Comparison of ENCODE assay signal across 12 cellular contexts in genomic region chr2:202039278-202040100, GRCh38. TPM values are rescaled to one million over a fixed set of nuclear protein-coding genes. Genes with fewer than 3 reads are reported as not detected.
DNase-seq lines count a peak whose midpoint lies in the region; ATAC-seq, FAIRE-seq and TF ChIP-seq lines count a peak whose summit lies in the region.
"Had no signal": no experiment of that assay in that cellular context is flagged by ENCODE, and none has a peak within 500 bp of the region (broad histone marks: within the 10 kb centered on the region; RNA-seq: fewer than 3 reads in every experiment).

No MANE protein-coding gene starts in this region.

- H4K91ac ChIP-seq in mesenchymal stem cell (ENCODE audit: low read length), result no peak overlapping the region

- H3K9me3 Mint-ChIP-seq in CD4-positive, alpha-beta memory T cell, result no peaks in the 10 kb centered on the region

- H3K4me2 ChIP-seq in mesenchymal stem cell (ENCODE audit: low read length, poor library complexity, severe bottlenecking), result peak overlapping the region; percentile 51

- H2AFZ ChIP-seq in mesenchymal stem cell (ENCODE audit: low read depth, low read length), result no peak overlapping the region

- peak overlapping the region; percentile 9 for H3K4me3 ChIP-seq in cardiac muscle cell
- H3K4me3 ChIP-seq in WI38 (ENCODE audit: low read depth, low read length), result peak overlapping the region; percentile 93
- H3K4me3 ChIP-seq in mesenchymal stem cell (ENCODE audit: insufficient read depth in 1 of 2, low read depth in 1 of 2, low read length in 2 of 2), result peak overlapping the region in 1 of 2 experiments; percentile 36
- peak overlapping the region; percentile 18 for H3K4me3 ChIP-seq in urinary bladder (ENCODE audit: low read depth, low read length)
- no peak overlapping the region for H3K4me3 ChIP-seq in CD4-positive, alpha-beta memory T cell (ENCODE audit: low read length in 2 of 2)

- TF ChIP-seq CTCF in cardiac muscle cell (IDR thresholded peaks at IDR 0.05; ENCODE audit: low read depth, low read length), result no peak
- TF ChIP-seq CTCF in WI38 (IDR thresholded peaks at IDR 0.05; ENCODE audit: low read depth, low read length), result no peak

- H3K27ac ChIP-seq in cardiac muscle cell (peak overlapping the region; percentile 87), mesenchymal stem cell (ENCODE audit: low read length, poor library complexity, severe bottlenecking) (no peak overlapping the region), urinary bladder (ENCODE audit: low read depth) (peak overlapping the region; percentile 44)
- no peak overlapping the region for H3K27ac ChIP-seq in CD4-positive, alpha-beta memory T cell (ENCODE audit: low read depth, low read length)

- 8% methylated on average over 12 of the region's 13 CpGs for WGBS in mesenchymal stem cell
- 23% methylated on average over 13 of the region's 13 CpGs for WGBS in urinary bladder

- H3K79me1 ChIP-seq in mesenchymal stem cell (replicated peaks; ENCODE audit: low read length, poor library complexity, severe bottlenecking), result peaks cover 8% of the 10 kb centered on the region

- H3K4me1 Mint-ChIP-seq in CD4-positive, alpha-beta memory T cell, result peaks cover 0 to 3% (median 1%) of the 10 kb centered on the region in 4 donors

- intact Hi-C loops in cardiac septum (cut with DNase I), result loop anchor here (5.0 to 10.0 kb wide), 3 partner anchors 113 to 155 kb away; no protein-coding TSS in a partner anchor
- intact Hi-C loops in CD4-positive, alpha-beta memory T cell (cut with micrococcal nuclease), result loop anchor here (10.0 kb wide), 2 partner anchors 225 to 1665 kb away; partner anchors contain the start of gene NOP58

- no peak overlapping the region for H3K27ac Mint-ChIP-seq in CD4-positive, alpha-beta memory T cell

- no peak overlapping the region for H2BK5ac ChIP-seq in mesenchymal stem cell (ENCODE audit: low read depth, low read length, poor library complexity, severe bottlenecking)

- H3K36me3 Mint-ChIP-seq in CD4-positive, alpha-beta memory T cell, result peaks cover 0 to 3% of the 10 kb centered on the region in 2 donors

- H3K4me3 Mint-ChIP-seq in CD4-positive, alpha-beta memory T cell, result no peak overlapping the region

- H3K9me3 ChIP-seq in cardiac muscle cell (ENCODE audit: low read depth) (no peaks in the 10 kb centered on the region), mesenchymal stem cell (ENCODE audit: control insufficient read depth, low read length) (no peaks in the 10 kb centered on the region)
- no peaks in the 10 kb centered on the region for H3K9me3 ChIP-seq in CD4-positive, alpha-beta memory T cell (ENCODE audit: control insufficient read depth in 1 of 2, low read length in 2 of 2)

- H2AK5ac ChIP-seq in mesenchymal stem cell (ENCODE audit: low read length, severe bottlenecking), result no peak overlapping the region

- H3K4me1 ChIP-seq in cardiac muscle cell (ENCODE audit: low read depth) (peaks cover 43% of the 10 kb centered on the region), mesenchymal stem cell (ENCODE audit: control insufficient read depth, insufficient read depth, low read depth, low read length) (peaks cover 27% of the 10 kb centered on the region), urinary bladder (ENCODE audit: insufficient read depth) (peaks cover 3% of the 10 kb centered on the region)
- peaks cover 14% of the 10 kb centered on the region for H3K4me1 ChIP-seq in CD4-positive, alpha-beta memory T cell (ENCODE audit: insufficient read depth, low read length)

- no peak overlapping the region for H3K14ac ChIP-seq in mesenchymal stem cell (ENCODE audit: low read length in 2 of 2)

- FAIRE-seq in urothelium cell line (lab: Jason Lieb, UNC), result no peak
- FAIRE-seq: endothelial cell of umbilical vein had no signal

- H3K27me3 ChIP-seq in cardiac muscle cell (peaks cover 4% of the 10 kb centered on the region), mesenchymal stem cell (ENCODE audit: control insufficient read depth in 1 of 2, insufficient read depth in 1 of 2, low read length in 2 of 2) (peaks cover 0 to 7% of the 10 kb centered on the region in 2 experiments)
- peaks cover 31% of the 10 kb centered on the region for H3K27me3 ChIP-seq in CD4-positive, alpha-beta memory T cell (ENCODE audit: insufficient read depth, low read length)

- CTCF ChIA-PET in CD4-positive, alpha-beta memory T cell (lab: Charles Lee; ENCODE audit: partially characterized antibody), result no interaction called here

- H3K27me3 Mint-ChIP-seq in CD4-positive, alpha-beta memory T cell, result peaks cover 26 to 42% of the 10 kb centered on the region in 2 donors

- no peak for ATAC-seq in GM21367 (IDR thresholded peaks at IDR 0.05; ENCODE audit: unreplicated experiment)

- no peak overlapping the region for H3K4ac ChIP-seq in mesenchymal stem cell (ENCODE audit: low read depth in 1 of 2, low read length in 2 of 2)

- peak overlapping the region in 1 of 2 experiments; percentile 48 for H3K18ac ChIP-seq in mesenchymal stem cell (ENCODE audit: low read depth in 1 of 2, low read length in 2 of 2)

- no peak overlapping the region for H3K23ac ChIP-seq in mesenchymal stem cell (ENCODE audit: low read length in 2 of 2)

- H2BK12ac ChIP-seq in mesenchymal stem cell (ENCODE audit: low read length in 2 of 2), result no peak overlapping the region

- POLR2A ChIA-PET in CD4-positive, alpha-beta memory T cell (lab: Charles Lee; ENCODE audit: partially characterized antibody), result no interaction called here

- DNase-seq in cardiac muscle cell (ENCODE audit: low read depth in 1 of 2, low spot score in 1 of 2) (peak in 1 of 2 donors; percentile 28), cardiac septum (ENCODE audit: low spot score) (no peak), mesenchymal stem cell (peak; percentile 63), urothelium cell line (ENCODE audit: low spot score) (no peak)
- no peak for DNase-seq in CD4-positive, alpha-beta memory T cell
- DNase-seq: activated naive CD4-positive, alpha-beta T cell; AML-193 had no signal

- no peak overlapping the region for H4K8ac ChIP-seq in mesenchymal stem cell (ENCODE audit: low read length)

- H3K9ac ChIP-seq in mesenchymal stem cell (ENCODE audit: low read length), result no peak overlapping the region

- no peaks in the 10 kb centered on the region for H3K36me3 ChIP-seq in cardiac muscle cell
- peaks cover 0 to 6% of the 10 kb centered on the region in 2 experiments for H3K36me3 ChIP-seq in mesenchymal stem cell (ENCODE audit: control insufficient read depth in 1 of 2, insufficient read depth in 2 of 2, low read depth in 1 of 2, low read length in 2 of 2)
- H3K36me3 ChIP-seq in urinary bladder (ENCODE audit: insufficient read depth), result peaks cover 2% of the 10 kb centered on the region
- no peaks in the 10 kb centered on the region for H3K36me3 ChIP-seq in CD4-positive, alpha-beta memory T cell (ENCODE audit: insufficient read depth, low read length)

- no peak overlapping the region for H2BK120ac ChIP-seq in mesenchymal stem cell (ENCODE audit: low read depth, low read length)

- H2BK15ac ChIP-seq in mesenchymal stem cell (ENCODE audit: low read depth, poor library complexity, severe bottlenecking), result no peak overlapping the region

RNA-seq across cellular contexts. Expression of gene FZD7, which starts 5.8 kb away (rescaled TPM):
- total RNA-seq in cardiac muscle cell, result 21.4 and 21.8 TPM in 2 replicates
- 9.4 and 13.4 TPM in 2 replicates for polyA plus RNA-seq in cardiac muscle cell
- total RNA-seq in cardiac septum, result 34.7 TPM
- 25.4 TPM for polyA plus RNA-seq in mesenchymal stem cell (2013, experiment 1 of 2)
- polyA plus RNA-seq in mesenchymal stem cell (2013, experiment 2 of 2), result 27.1 TPM
- total RNA-seq in urinary bladder, result 69.5 TPM
- 92.2 TPM for polyA plus RNA-seq in urinary bladder
- under 1 TPM; 0.47 to 0.61 TPM for total RNA-seq in CD4-positive, alpha-beta memory T cell
- not detected for polyA plus RNA-seq in CD4-positive, alpha-beta memory T cell

RNA-seq across cellular contexts. Expression of gene KIAA2012, which starts 33.6 kb away (rescaled TPM):
- 0.21 TPM in 1 of 2 replicates, not detected in the other for total RNA-seq in cardiac muscle cell
- polyA plus RNA-seq in cardiac muscle cell, result 0.05 and 0.24 TPM in 2 replicates
- not detected for total RNA-seq in cardiac septum
- polyA plus RNA-seq in mesenchymal stem cell (2013, experiment 1 of 2), result 0.07 TPM
- 0.04 TPM for polyA plus RNA-seq in mesenchymal stem cell (2013, experiment 2 of 2)
- total RNA-seq in urinary bladder, result 0.16 TPM
- 0.05 TPM for polyA plus RNA-seq in urinary bladder
- not detected for total RNA-seq in CD4-positive, alpha-beta memory T cell
- polyA plus RNA-seq in CD4-positive, alpha-beta memory T cell, result not detected
- total RNA-seq: endothelial cell of umbilical vein, kidney epithelial cell had no signal
- polyA plus RNA-seq: endothelial cell of umbilical vein had no signal

Comparison
In these comparisons a context has a peak if more than half of its experiments do, and no peak if none do; other contexts are left out.
1. H3K27ac ChIP-seq: peak in cardiac muscle cell (single experiment) and urinary bladder (single experiment); none in mesenchymal stem cell (single experiment) and CD4-positive, alpha-beta memory T cell (single experiment).
2. H3K4me3 ChIP-seq: peak in cardiac muscle cell (single experiment), WI38 (single experiment) and urinary bladder (single experiment); none in CD4-positive, alpha-beta memory T cell (0 of 2).
3. RNA of gene FZD7, which starts 5.8 kb away (total RNA-seq): 69.5 TPM in urinary bladder (single experiment), 34.7 TPM in cardiac septum (single experiment) and 21.4 to 21.8 TPM in cardiac muscle cell; 0.47 to 0.61 TPM in CD4-positive, alpha-beta memory T cell; every median in the first group is over 10 times any median in the second.